Comparison of ENCODE assay signal across 8 cellular contexts in genomic region chr4:128454281-128455075, GRCh38.
A peak's percentile ranks its signal among the peaks of the same experiment; 100 is the strongest.
DNase-seq lines count a peak whose midpoint lies in the region; ATAC-seq and TF ChIP-seq lines count a peak whose summit lies in the region.

No MANE protein-coding gene starts in this region.

- H3K4me3 Mint-ChIP-seq in CD4-positive, alpha-beta T cell = no peak overlapping the region
- peak overlapping the region; percentile 53 for H3K4me3 Mint-ChIP-seq in chondrocyte (ENCODE audit: unreplicated experiment)

- intact Hi-C loops in CD4-positive, alpha-beta T cell (cut with DNase I, micrococcal nuclease) = loop anchor here (1.0 to 2.0 kb wide), 2 partner anchors 354 to 409 kb away; partner anchors contain the start of gene JADE1 (in 1 of the 2)

- peak; percentile 99 for ATAC-seq in CD4-positive, alpha-beta T cell (ENCODE audit: poor library complexity)
- ATAC-seq in GM19372 (IDR thresholded peaks at IDR 0.05; ENCODE audit: low read depth, unreplicated experiment) (peak; percentile 100), HG03439 (IDR thresholded peaks at IDR 0.05; ENCODE audit: unreplicated experiment) (peak; percentile 99), left lobe of liver (peak; percentile 99)

- no peaks in the 10 kb centered on the region for H3K9me3 Mint-ChIP-seq in CD4-positive, alpha-beta T cell
- no peaks in the 10 kb centered on the region for H3K9me3 Mint-ChIP-seq in chondrocyte (ENCODE audit: low read depth)

- H3K27ac ChIP-seq in CD4-positive, alpha-beta T cell (ENCODE audit: low read depth, low read length) = no peak overlapping the region

- DNase-seq in CD4-positive, alpha-beta T cell = peak; percentile 26 to 58 (median 41)
- DNase-seq in NCI-H446 treated with DMSO at 0.1 percent for 48 hours (lab: John Stamatoyannopoulos, UW) = peak; percentile 86
- peak; percentile 35 to 45 for DNase-seq in activated CD4-positive, alpha-beta T cell treated with anti-CD3 and anti-CD28 coated beads for 24 hours (ENCODE audit: low read depth in 2 of 2)
- no peak for DNase-seq in chondrocyte (ENCODE audit: low spot score)
- DNase-seq in left lobe of liver (ENCODE audit: low spot score) = peak; percentile 73
- peak; percentile 3 to 44 (median 41) for DNase-seq in stimulated activated CD4-positive, alpha-beta T cell treated with anti-CD3 and anti-CD28 coated beads, TNF-alpha, amount 100 ng/mL, for 4 hours (ENCODE audit: low read depth in 3 of 3)

- no peaks in the 10 kb centered on the region for H3K4me1 Mint-ChIP-seq in CD4-positive, alpha-beta T cell (ENCODE audit: low read depth)
- H3K4me1 Mint-ChIP-seq in chondrocyte (ENCODE audit: low read depth) = peaks cover 43% of the 10 kb centered on the region

- POLR2A ChIA-PET in CD4-positive, alpha-beta T cell (lab: Charles Lee) = no interaction called here

- no peaks in the 10 kb centered on the region for H3K36me3 Mint-ChIP-seq in CD4-positive, alpha-beta T cell (ENCODE audit: low read depth)
- peaks cover 2% of the 10 kb centered on the region for H3K36me3 Mint-ChIP-seq in chondrocyte (ENCODE audit: low read depth)

- no peaks in the 10 kb centered on the region for H3K27me3 ChIP-seq in CD4-positive, alpha-beta T cell (ENCODE audit: control insufficient read depth, insufficient read depth, low read length)

- peaks cover 9% of the 10 kb centered on the region for H3K27me3 Mint-ChIP-seq in CD4-positive, alpha-beta T cell
- no peaks in the 10 kb centered on the region for H3K27me3 Mint-ChIP-seq in chondrocyte (ENCODE audit: low read depth)

- CTCF ChIA-PET in CD4-positive, alpha-beta T cell (lab: Charles Lee) = interaction anchor here (0.7 to 1.1 kb wide), 2 partner anchors 19 to 31 kb away, joined by 3 to 4 read pairs; no protein-coding TSS in a partner anchor

- no peak overlapping the region for H3K27ac Mint-ChIP-seq in CD4-positive, alpha-beta T cell
- peak overlapping the region; percentile 89 for H3K27ac Mint-ChIP-seq in chondrocyte (ENCODE audit: unreplicated experiment)

- peak; percentile 65 for TF ChIP-seq CTCF in CD4-positive, alpha-beta T cell (IDR thresholded peaks at IDR 0.05)
- peak; percentile 96 for TF ChIP-seq CTCF in chondrocyte (IDR thresholded peaks at IDR 0.05)

- no peaks in the 10 kb centered on the region for H3K9me3 ChIP-seq in CD4-positive, alpha-beta T cell (ENCODE audit: control insufficient read depth, low read length)
